9 cellular contexts compared by ENCODE assay signal in the genomic region with DNA sequence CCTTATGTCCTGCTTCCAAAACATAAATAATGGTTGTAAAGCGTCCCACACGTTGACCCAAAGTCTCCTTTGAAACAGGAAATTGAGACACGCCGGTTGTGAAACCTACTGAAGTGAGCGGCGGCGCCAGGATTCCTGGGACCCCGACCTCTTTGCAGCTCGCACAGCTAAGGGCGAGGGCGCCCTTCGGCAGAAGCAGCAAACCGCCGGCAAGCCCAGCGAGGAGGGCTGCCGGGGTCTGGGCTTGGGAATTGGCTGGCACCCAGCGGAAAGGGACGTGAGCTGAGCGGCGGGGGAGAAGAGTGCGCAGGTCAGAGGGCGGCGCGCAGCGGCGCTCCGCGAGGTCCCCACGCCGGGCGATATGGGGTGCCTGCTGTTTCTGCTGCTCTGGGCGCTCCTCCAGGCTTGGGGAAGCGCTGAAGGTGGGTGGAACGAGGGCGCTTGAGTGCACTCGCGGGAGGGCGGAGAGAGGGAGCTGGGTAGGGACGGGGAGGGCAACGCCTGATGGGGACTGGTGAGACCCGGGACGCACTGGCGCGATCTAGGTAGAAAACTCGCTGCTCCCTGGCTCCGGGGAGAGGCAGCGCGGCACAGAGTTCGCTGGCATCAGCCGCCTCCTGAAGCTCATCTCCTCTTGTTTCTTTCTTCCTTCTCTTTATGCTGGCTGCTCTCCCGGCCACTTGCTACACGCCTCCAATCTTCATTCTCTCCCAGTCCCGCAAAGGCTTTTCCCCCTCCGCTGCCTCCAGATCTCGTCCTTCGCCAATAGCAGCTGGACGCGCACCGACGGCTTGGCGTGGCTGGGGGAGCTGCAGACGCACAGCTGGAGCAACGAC.
DNase-seq lines count a peak whose midpoint lies in the region; ATAC-seq and TF ChIP-seq lines count a peak whose summit lies in the region.
"Had no signal": no experiment of that assay in that cellular context is flagged by ENCODE, and none has a peak within 500 bp of the region (broad histone marks: within the 10 kb centered on the region; RNA-seq: fewer than 3 reads in every experiment).

Gene CD1D, plus strand, starts transcription at position 155 of the 836 bp plus-strand sequence. Its CDS starts 207 bp downstream, at position 362.

- H3K27ac Mint-ChIP-seq in nephron progenitor cell: peak within 1 kb of the TSS; percentile 49

- peaks cover 20% of the 10 kb centered on the region for H3K36me3 Mint-ChIP-seq in nephron progenitor cell (ENCODE audit: low read depth)
- H3K36me3 Mint-ChIP-seq: CD4-positive, CD25-positive, alpha-beta regulatory T cell had no signal

- H3K4me1 Mint-ChIP-seq in nephron progenitor cell: peaks cover 48% of the 10 kb centered on the region

- TF ChIP-seq CTCF in fibroblast of mammary gland (conservative IDR thresholded peaks at IDR 0.05; ENCODE audit: control insufficient read depth, insufficient read depth, low read depth, low read length) (no peak), nephron progenitor cell (IDR thresholded peaks at IDR 0.05) (no peak)

- H3K27me3 Mint-ChIP-seq in nephron progenitor cell (ENCODE audit: low read depth, poor library complexity): peaks cover 50% of the 10 kb centered on the region

- peak within 1 kb of the TSS; percentile 97 for H3K4me3 Mint-ChIP-seq in nephron progenitor cell

- ATAC-seq in GM21717 (IDR thresholded peaks at IDR 0.05; ENCODE audit: unreplicated experiment): no peak
- no peak for ATAC-seq in HG03196 (IDR thresholded peaks at IDR 0.05; ENCODE audit: unreplicated experiment)

- H3K4me3 ChIP-seq in fibroblast of mammary gland (ENCODE audit: control insufficient read depth, low read depth, low read length): peak within 1 kb of the TSS; percentile 37

- DNase-seq in SIG-M5 treated with dmso at 0.1 percent for 504 hours (lab: John Stamatoyannopoulos, UW; ENCODE audit: unreplicated experiment): peak; percentile 84
- DNase-seq in SIG-M5 (lab: John Stamatoyannopoulos, UW): no peak
- peak; percentile 87 for DNase-seq in SKM-1 (lab: John Stamatoyannopoulos, UW; ENCODE audit: unreplicated experiment)
- peak; percentile 4 for DNase-seq in fibroblast of mammary gland (ENCODE audit: low read depth)
- peak; percentile 68 for DNase-seq in nephron progenitor cell
- no peak for DNase-seq in OCI-M2 (lab: John Stamatoyannopoulos, UW; ENCODE audit: unreplicated experiment)
- DNase-seq: CD4-positive, CD25-positive, alpha-beta regulatory T cell had no signal

- peaks cover 11% of the 10 kb centered on the region for H3K9me3 Mint-ChIP-seq in nephron progenitor cell

Comparison
In these comparisons a context has a peak if more than half of its experiments do, and no peak if none do; other contexts are left out.
1. DNase-seq: peak in SIG-M5 treated with dmso at 0.1 percent for 504 hours (single experiment), SKM-1 (single experiment), fibroblast of mammary gland (single experiment) and nephron progenitor cell (single experiment); none in SIG-M5 (single experiment) and OCI-M2 (single experiment).